Comparison of ENCODE assay signal across 9 cellular contexts in the genomic region with DNA sequence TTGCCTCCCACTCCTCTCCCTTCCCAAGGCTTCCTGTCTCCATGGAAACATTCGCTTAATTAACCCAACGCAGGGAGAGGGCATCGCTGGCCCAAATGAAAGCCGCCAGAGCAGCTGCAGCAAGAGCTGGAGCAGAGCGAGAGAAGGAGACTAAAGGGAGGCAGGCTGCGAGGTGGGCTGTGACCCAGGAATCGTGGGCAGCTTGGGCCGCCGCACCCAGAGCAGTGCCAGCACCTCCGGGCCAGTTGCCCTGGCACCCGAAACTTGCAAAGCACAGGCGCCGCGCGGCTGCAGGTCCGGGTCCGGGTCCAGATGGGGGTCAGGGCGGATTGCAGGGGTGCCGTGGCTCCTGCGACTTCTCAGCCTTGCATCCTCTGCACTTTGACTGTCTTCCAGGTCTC. TPM values are rescaled to one million over a fixed set of nuclear protein-coding genes. Genes with fewer than 3 reads are reported as not detected.
DNase-seq lines count a peak whose midpoint lies in the region; ATAC-seq and TF ChIP-seq lines count a peak whose summit lies in the region.
"Had no signal": no experiment of that assay in that cellular context is flagged by ENCODE, and none has a peak within 500 bp of the region (broad histone marks: within the 10 kb centered on the region; RNA-seq: fewer than 3 reads in every experiment).

No MANE protein-coding gene starts in this region.

- ATAC-seq in activated CD4-positive, alpha-beta T cell treated with anti-CD3 and anti-CD28 coated beads for 36 hours, result no peak

- no peak for TF ChIP-seq POLR2A in uterus (IDR thresholded peaks at IDR 0.05)

- TF ChIP-seq CTCF in osteoblast (IDR thresholded peaks at IDR 0.05; ENCODE audit: extremely low read depth, low read depth, low read length) (no peak), uterus (IDR thresholded peaks at IDR 0.05) (no peak)

- peaks cover 3% of the 10 kb centered on the region for H3K4me1 ChIP-seq in osteoblast (ENCODE audit: insufficient read depth, low read length)
- no peaks in the 10 kb centered on the region for H3K4me1 ChIP-seq in uterus

- peaks cover 9% of the 10 kb centered on the region for H3K27me3 Mint-ChIP-seq in activated CD4-positive, alpha-beta T cell treated with anti-CD3 and anti-CD28 coated beads for 36 hours
- H3K27me3 Mint-ChIP-seq: central memory CD8-positive, alpha-beta T cell had no signal

- H3K9me3 Mint-ChIP-seq in activated CD4-positive, alpha-beta T cell treated with anti-CD3 and anti-CD28 coated beads for 36 hours (ENCODE audit: low read depth), result no peaks in the 10 kb centered on the region

- H3K27me3 ChIP-seq in osteoblast (ENCODE audit: insufficient read depth, low read length), result no peaks in the 10 kb centered on the region
- no peaks in the 10 kb centered on the region for H3K27me3 ChIP-seq in uterus

- no peak overlapping the region for H3K4me3 Mint-ChIP-seq in activated CD4-positive, alpha-beta T cell treated with anti-CD3 and anti-CD28 coated beads for 36 hours
- H3K4me3 Mint-ChIP-seq: central memory CD8-positive, alpha-beta T cell had no signal

- H3K36me3 Mint-ChIP-seq in activated CD4-positive, alpha-beta T cell treated with anti-CD3 and anti-CD28 coated beads for 36 hours (ENCODE audit: low read depth), result no peaks in the 10 kb centered on the region

- H3K79me2 ChIP-seq in osteoblast (ENCODE audit: insufficient read depth, low read length), result no peaks in the 10 kb centered on the region

- no peak overlapping the region for H3K27ac ChIP-seq in osteoblast (ENCODE audit: low read depth, low read length)
- no peak overlapping the region for H3K27ac ChIP-seq in uterus

- no peaks in the 10 kb centered on the region for H3K36me3 ChIP-seq in osteoblast (ENCODE audit: insufficient read depth, low read length)
- no peaks in the 10 kb centered on the region for H3K36me3 ChIP-seq in uterus

- POLR2A ChIA-PET in activated CD4-positive, alpha-beta T cell treated with anti-CD3 and anti-CD28 coated beads for 36 hours (lab: Charles Lee), result no interaction called here

- peak; percentile 50 for DNase-seq in Ammon's horn (ENCODE audit: low spot score)
- DNase-seq in SK-N-DZ (ENCODE audit: low spot score), result peak; percentile 20
- peak; percentile 26 for DNase-seq in fibroblast of peridontal ligament (ENCODE audit: extremely low read depth)
- peak; percentile 66 for DNase-seq in osteoblast (ENCODE audit: insufficient read length, low spot score, missing footprints)
- no peak for DNase-seq in stimulated activated CD4-positive, alpha-beta T cell treated with anti-CD3 and anti-CD28 coated beads, Interleukin-15, amount 100 ng/mL, for 24 hours
- DNase-seq in activated CD4-positive, CD25-positive, alpha-beta regulatory T cell (lab: John Stamatoyannopoulos, UW), result no peak
- no peak for DNase-seq in uterus
- no peak for DNase-seq in activated CD4-positive, alpha-beta T cell treated with anti-CD3 and anti-CD28 coated beads for 36 hours

- peak overlapping the region; percentile 73 for H3K4me3 ChIP-seq in osteoblast (ENCODE audit: insufficient read depth, low read length)
- H3K4me3 ChIP-seq in uterus, result peak overlapping the region in 1 of 2 donors; percentile 12

- no peaks in the 10 kb centered on the region for H3K4me1 Mint-ChIP-seq in activated CD4-positive, alpha-beta T cell treated with anti-CD3 and anti-CD28 coated beads for 36 hours
- H3K4me1 Mint-ChIP-seq: central memory CD8-positive, alpha-beta T cell had no signal

- peak overlapping the region; percentile 84 for H3K4me2 ChIP-seq in osteoblast (ENCODE audit: insufficient read depth, low read length)

- H4K20me1 ChIP-seq in osteoblast (ENCODE audit: insufficient read depth, low read length), result no peaks in the 10 kb centered on the region

- H3K27ac Mint-ChIP-seq in activated CD4-positive, alpha-beta T cell treated with anti-CD3 and anti-CD28 coated beads for 36 hours, result no peak overlapping the region

- intact Hi-C loops in uterus (cut with DNase I; ENCODE audit: low total_unique reads), result no loop called here
- intact Hi-C loops in activated CD4-positive, alpha-beta T cell treated with anti-CD3 and anti-CD28 coated beads for 36 hours (cut with DNase I, micrococcal nuclease), result no loop called here

- no peaks in the 10 kb centered on the region for H3K9me3 ChIP-seq in osteoblast (ENCODE audit: low read depth, low read length)
- H3K9me3 ChIP-seq in uterus, result no peaks in the 10 kb centered on the region

- H2AFZ ChIP-seq in osteoblast (ENCODE audit: low read length), result peak overlapping the region; percentile 83

- CTCF ChIA-PET in activated CD4-positive, alpha-beta T cell treated with anti-CD3 and anti-CD28 coated beads for 36 hours (lab: Charles Lee), result interaction anchor here (2.1 kb wide), 1 partner anchor 11 kb away, joined by 7 read pairs; no protein-coding TSS in a partner anchor

RNA-seq across cellular contexts. Expression of a gene that starts 43.4 kb away (rescaled TPM):
- not detected in 2 replicates for polyA plus RNA-seq in SK-N-DZ (2014; cell fraction: cytosol; rRNA removed)
- 0.04 TPM in 1 of 2 replicates, not detected in the other for polyA plus RNA-seq in SK-N-DZ (2014; cell fraction: nucleus; rRNA removed)
- 5.3 and 5.4 TPM in 2 replicates for total RNA-seq in osteoblast
- 1 to 10 TPM in 2 of 4 donors, under 1 TPM in 1, not detected in 1; 0.29 to 1.3 (median 1.0) TPM for total RNA-seq in uterus
- total RNA-seq in activated CD4-positive, alpha-beta T cell treated with anti-CD3 and anti-CD28 coated beads for 36 hours, result not detected

Comparison
In these comparisons a context has a peak if more than half of its experiments do, and no peak if none do; other contexts are left out.
1. DNase-seq: peak in Ammon's horn (single experiment), SK-N-DZ (single experiment), fibroblast of peridontal ligament (single experiment) and osteoblast (single experiment); none in stimulated activated CD4-positive, alpha-beta T cell treated with anti-CD3 and anti-CD28 coated beads, Interleukin-15, amount 100 ng/mL, for 24 hours (single experiment), activated CD4-positive, CD25-positive, alpha-beta regulatory T cell (0 of 4), uterus (0 of 2) and activated CD4-positive, alpha-beta T cell treated with anti-CD3 and anti-CD28 coated beads for 36 hours (single experiment).